In genomic region chr4:155954118-155954503, GRCh38 we compare ENCODE assay signal across 1 cellular context.
TF ChIP-seq lines count a peak whose summit lies in the region.

No MANE protein-coding gene starts in this region.

TF ChIP-seq in K562, 482 proteins besides CTCF, POLR2A, EP300 and RAD21:
- no peak for TF ChIP-seq HNRNPH1 (optimal IDR thresholded peaks at IDR 0.05; ENCODE audit: low read depth, low read length)
- TF ChIP-seq PKNOX1 (IDR thresholded peaks at IDR 0.05): no peak
- no peak for TF ChIP-seq SRSF1 (IDR thresholded peaks at IDR 0.05; ENCODE audit: low read depth, low read length)
- no peak for TF ChIP-seq TBL1XR1 (IDR thresholded peaks at IDR 0.05; ENCODE audit: low read length in 2 of 2)
- no peak for TF ChIP-seq GABPA (tag; conservative IDR thresholded peaks at IDR 0.05; ENCODE audit: low read depth)
- TF ChIP-seq MEF2D (tag; conservative IDR thresholded peaks at IDR 0.05; ENCODE audit: low read depth): no peak
- TF ChIP-seq SIRT6 (IDR thresholded peaks at IDR 0.05; ENCODE audit: low read depth, low read length): no peak
- no peak for TF ChIP-seq ZNF785 (CRISPR knock-in tag; IDR thresholded peaks at IDR 0.05)
- TF ChIP-seq SAP30 (IDR thresholded peaks at IDR 0.05; ENCODE audit: borderline replicate concordance, insufficient read depth, low read depth, low read length, poor library complexity, severe bottlenecking): no peak
- no peak for TF ChIP-seq FOXA1 (IDR thresholded peaks at IDR 0.05; ENCODE audit: borderline replicate concordance)
TF ChIP-seq in K562: peak in this region for 0.
